Comparison of ENCODE assay signal across 14 cellular contexts in genomic region chr7:35722054-35722849, GRCh38. TPM values are rescaled to one million over a fixed set of nuclear protein-coding genes. Genes with fewer than 3 reads are reported as not detected.
DNase-seq lines count a peak whose midpoint lies in the region; ATAC-seq lines count a peak whose summit lies in the region.
"Had no signal": no experiment of that assay in that cellular context is flagged by ENCODE, and none has a peak within 500 bp of the region (broad histone marks: within the 10 kb centered on the region; RNA-seq: fewer than 3 reads in every experiment).

No MANE protein-coding gene starts in this region.

- CTCF ChIA-PET in activated CD4-positive, alpha-beta memory T cell treated with anti-CD3 and anti-CD28 coated beads, Interleukin-2, amount 10 ng/mL, durations not matched to agents 7 days and 5 days (lab: Charles Lee): interaction anchor here (1.1 to 7.4 kb wide), 4 partner anchors 12 to 79 kb away, joined by 3 to 86 read pairs (median 4); partner anchors contain the start of gene SEPTIN7

- H3K9me3 Mint-ChIP-seq in activated CD4-positive, alpha-beta memory T cell treated with anti-CD3 and anti-CD28 coated beads, Interleukin-2, amount 10 ng/mL, durations not matched to agents 7 days and 5 days: no peaks in the 10 kb centered on the region
- peaks cover 7% of the 10 kb centered on the region for H3K9me3 Mint-ChIP-seq in natural killer cell treated with Interleukin-12 subunit alpha and Interleukin-12 subunit beta and Interleukin-15 and Interleukin-18, amount 100 ng/mL, for 72 hours
- H3K9me3 Mint-ChIP-seq: nephron progenitor cell had no signal

- peak; percentile 26 to 44 for DNase-seq in activated CD4-positive, alpha-beta T cell treated with anti-CD3 and anti-CD28 coated beads, Interleukin-2, amount 50 U/mL, for 48 hours
- DNase-seq in activated CD4-positive, alpha-beta T cell treated with anti-CD3 and anti-CD28 coated beads, Interleukin-2, amount 50 U/mL, for 4 hours: no peak
- peak; percentile 36 for DNase-seq in activated CD4-positive, alpha-beta memory T cell treated with anti-CD3 and anti-CD28 coated beads, Interleukin-2, amount 10 ng/mL, durations not matched to agents 7 days and 5 days
- peak; percentile 71 for DNase-seq in natural killer cell treated with Interleukin-12 subunit alpha and Interleukin-12 subunit beta and Interleukin-15 and Interleukin-18, amount 100 ng/mL, for 72 hours (ENCODE audit: low spot score)
- DNase-seq in activated effector memory CD4-positive, alpha-beta T cell treated with anti-CD3 and anti-CD28 coated beads, Interleukin-2, amount 50 U/mL, for 16 hours: no peak
- no peak for DNase-seq in HuH-7.5 (ENCODE audit: low spot score)
- DNase-seq: body of pancreas, DMS153, kidney, NCI-H2029 treated with DMSO at 0.1 percent for 48 hours, nephron progenitor cell, SW 1271 had no signal

- H3K27me3 Mint-ChIP-seq in activated CD4-positive, alpha-beta memory T cell treated with anti-CD3 and anti-CD28 coated beads, Interleukin-2, amount 10 ng/mL, durations not matched to agents 7 days and 5 days: no peaks in the 10 kb centered on the region
- no peaks in the 10 kb centered on the region for H3K27me3 Mint-ChIP-seq in natural killer cell treated with Interleukin-12 subunit alpha and Interleukin-12 subunit beta and Interleukin-15 and Interleukin-18, amount 100 ng/mL, for 72 hours

- POLR2A ChIA-PET in activated CD4-positive, alpha-beta memory T cell treated with anti-CD3 and anti-CD28 coated beads, Interleukin-2, amount 10 ng/mL, durations not matched to agents 7 days and 5 days (lab: Charles Lee): interaction anchor here (1.3 to 4.9 kb wide), 4 partner anchors 12 to 78 kb away, joined by 5 to 50 read pairs (median 16); partner anchors contain the start of gene SEPTIN7

- H3K27ac Mint-ChIP-seq in activated CD4-positive, alpha-beta memory T cell treated with anti-CD3 and anti-CD28 coated beads, Interleukin-2, amount 10 ng/mL, durations not matched to agents 7 days and 5 days: no peak overlapping the region
- H3K27ac Mint-ChIP-seq in natural killer cell treated with Interleukin-12 subunit alpha and Interleukin-12 subunit beta and Interleukin-15 and Interleukin-18, amount 100 ng/mL, for 72 hours: peak overlapping the region; percentile 81 to 91
- H3K27ac Mint-ChIP-seq: nephron progenitor cell had no signal

- no peak overlapping the region for H3K4me3 Mint-ChIP-seq in activated CD4-positive, alpha-beta memory T cell treated with anti-CD3 and anti-CD28 coated beads, Interleukin-2, amount 10 ng/mL, durations not matched to agents 7 days and 5 days
- peak overlapping the region; percentile 81 for H3K4me3 Mint-ChIP-seq in natural killer cell treated with Interleukin-12 subunit alpha and Interleukin-12 subunit beta and Interleukin-15 and Interleukin-18, amount 100 ng/mL, for 72 hours
- H3K4me3 Mint-ChIP-seq: nephron progenitor cell had no signal

- H3K36me3 Mint-ChIP-seq in activated CD4-positive, alpha-beta memory T cell treated with anti-CD3 and anti-CD28 coated beads, Interleukin-2, amount 10 ng/mL, durations not matched to agents 7 days and 5 days (ENCODE audit: low read depth): no peaks in the 10 kb centered on the region
- no peaks in the 10 kb centered on the region for H3K36me3 Mint-ChIP-seq in natural killer cell treated with Interleukin-12 subunit alpha and Interleukin-12 subunit beta and Interleukin-15 and Interleukin-18, amount 100 ng/mL, for 72 hours

- peaks cover 51% of the 10 kb centered on the region for H3K4me1 Mint-ChIP-seq in activated CD4-positive, alpha-beta memory T cell treated with anti-CD3 and anti-CD28 coated beads, Interleukin-2, amount 10 ng/mL, durations not matched to agents 7 days and 5 days
- peaks cover 35 to 53% of the 10 kb centered on the region in 2 donors for H3K4me1 Mint-ChIP-seq in natural killer cell treated with Interleukin-12 subunit alpha and Interleukin-12 subunit beta and Interleukin-15 and Interleukin-18, amount 100 ng/mL, for 72 hours (ENCODE audit: low read depth in 2 of 2)
- H3K4me1 Mint-ChIP-seq: nephron progenitor cell had no signal

- peak; percentile 18 for ATAC-seq in HG02759 (IDR thresholded peaks at IDR 0.05; ENCODE audit: unreplicated experiment)
- ATAC-seq in natural killer cell treated with Interleukin-12 subunit alpha and Interleukin-12 subunit beta and Interleukin-15 and Interleukin-18, amount 100 ng/mL, for 72 hours: peak; percentile 87 to 92
- ATAC-seq in GM21723 (IDR thresholded peaks at IDR 0.05; ENCODE audit: unreplicated experiment): no peak
- ATAC-seq: body of pancreas had no signal

RNA-seq across cellular contexts. Expression of gene HERPUD2, which starts 27.3 kb away (rescaled TPM):
- total RNA-seq in activated CD4-positive, alpha-beta memory T cell treated with anti-CD3 and anti-CD28 coated beads, Interleukin-2, amount 10 ng/mL, durations not matched to agents 7 days and 5 days: 10 to 100 TPM; 48.0 to 49.8 TPM
- total RNA-seq in natural killer cell treated with Interleukin-12 subunit alpha and Interleukin-12 subunit beta and Interleukin-15 and Interleukin-18, amount 100 ng/mL, for 72 hours: 10 to 100 TPM; 36.8 to 40.4 TPM

Comparison
In these comparisons a context has a peak if more than half of its experiments do, and no peak if none do; other contexts are left out.
1. DNase-seq: peak in activated CD4-positive, alpha-beta T cell treated with anti-CD3 and anti-CD28 coated beads, Interleukin-2, amount 50 U/mL, for 48 hours (2 of 2), activated CD4-positive, alpha-beta memory T cell treated with anti-CD3 and anti-CD28 coated beads, Interleukin-2, amount 10 ng/mL, durations not matched to agents 7 days and 5 days (single experiment) and natural killer cell treated with Interleukin-12 subunit alpha and Interleukin-12 subunit beta and Interleukin-15 and Interleukin-18, amount 100 ng/mL, for 72 hours (single experiment); none in activated CD4-positive, alpha-beta T cell treated with anti-CD3 and anti-CD28 coated beads, Interleukin-2, amount 50 U/mL, for 4 hours (0 of 2), activated effector memory CD4-positive, alpha-beta T cell treated with anti-CD3 and anti-CD28 coated beads, Interleukin-2, amount 50 U/mL, for 16 hours (single experiment) and HuH-7.5 (single experiment).